In genomic region chr2:10433264-10433947, GRCh38 we compare ENCODE assay signal across 19 cellular contexts. TPM values are rescaled to one million over a fixed set of nuclear protein-coding genes. Genes with fewer than 3 reads are reported as not detected.
DNase-seq lines count a peak whose midpoint lies in the region; ATAC-seq and TF ChIP-seq lines count a peak whose summit lies in the region.
"Had no signal": no experiment of that assay in that cellular context is flagged by ENCODE, and none has a peak within 500 bp of the region (broad histone marks: within the 10 kb centered on the region; RNA-seq: fewer than 3 reads in every experiment).

No MANE protein-coding gene starts in this region.

- peaks cover 10% of the 10 kb centered on the region for H3K27me3 Mint-ChIP-seq in stimulated activated naive CD8-positive, alpha-beta T cell treated with anti-CD3 and anti-CD28 coated beads, Interleukin-15, Interleukin-2, amounts not matched to agents 100 ng/mL and 50 ng/mL, for 24 hours
- peaks cover 2% of the 10 kb centered on the region for H3K27me3 Mint-ChIP-seq in activated T-helper 1 cell treated with anti-CD3 and anti-CD28 coated beads, Interleukin-12 subunit alpha, Interleukin-12 subunit beta, Interleukin-2, Interleukin-4 antibody, amounts not matched to agents 30 ng/mL and 10 ng/mL and 1 ng/mL, durations not matched to agents 14 hours and 24 hours and 36 hours (ENCODE audit: insufficient read depth)
- H3K27me3 Mint-ChIP-seq in naive B cell, result no peaks in the 10 kb centered on the region

- no peak overlapping the region for H3K4me3 Mint-ChIP-seq in stimulated activated naive CD8-positive, alpha-beta T cell treated with anti-CD3 and anti-CD28 coated beads, Interleukin-15, Interleukin-2, amounts not matched to agents 100 ng/mL and 50 ng/mL, for 24 hours
- H3K4me3 Mint-ChIP-seq in activated T-helper 1 cell treated with anti-CD3 and anti-CD28 coated beads, Interleukin-12 subunit alpha, Interleukin-12 subunit beta, Interleukin-2, Interleukin-4 antibody, amounts not matched to agents 30 ng/mL and 10 ng/mL and 1 ng/mL, durations not matched to agents 14 hours and 24 hours and 36 hours, result peak overlapping the region; percentile 53
- H3K4me3 Mint-ChIP-seq in naive B cell, result peak overlapping the region in 5 of 8 donors; percentile 7 to 84 (median 13)

- no peak for DNase-seq in stimulated activated naive CD8-positive, alpha-beta T cell treated with anti-CD3 and anti-CD28 coated beads, Interleukin-15, Interleukin-2, amounts not matched to agents 100 U/mL and 50 U/mL, for 24 hours
- DNase-seq in activated T-helper 1 cell treated with anti-CD3 and anti-CD28 coated beads, Interleukin-12 subunit alpha, Interleukin-12 subunit beta, Interleukin-2, Interleukin-4 antibody, amounts not matched to agents 30 ng/mL and 10 ng/mL and 1 ng/mL, durations not matched to agents 14 hours and 24 hours and 36 hours (ENCODE audit: low spot score), result no peak
- no peak for DNase-seq in naive B cell
- no peak for DNase-seq in substantia nigra (lab: John Stamatoyannopoulos, UW)
- DNase-seq in AG08396 (ENCODE audit: low spot score), result no peak
- DNase-seq: activated CD8-positive, alpha-beta memory T cell treated with anti-CD3 and anti-CD28 coated beads for 24 hours; amniotic stem cell; HCEC 1CT; heart right ventricle; NCI-H1694; NCI-H446; NK-92 treated with Interleukin-12 subunit alpha and Interleukin-12 subunit beta, amount 100 ng/mL, for 24 hours; nucleus accumbens; right cardiac atrium; RPMI8226 had no signal

- no peaks in the 10 kb centered on the region for H3K36me3 Mint-ChIP-seq in stimulated activated naive CD8-positive, alpha-beta T cell treated with anti-CD3 and anti-CD28 coated beads, Interleukin-15, Interleukin-2, amounts not matched to agents 100 ng/mL and 50 ng/mL, for 24 hours (ENCODE audit: low read depth)
- peaks cover 4% of the 10 kb centered on the region for H3K36me3 Mint-ChIP-seq in activated T-helper 1 cell treated with anti-CD3 and anti-CD28 coated beads, Interleukin-12 subunit alpha, Interleukin-12 subunit beta, Interleukin-2, Interleukin-4 antibody, amounts not matched to agents 30 ng/mL and 10 ng/mL and 1 ng/mL, durations not matched to agents 14 hours and 24 hours and 36 hours (ENCODE audit: low read depth)
- no peaks in the 10 kb centered on the region for H3K36me3 Mint-ChIP-seq in naive B cell

- no peaks in the 10 kb centered on the region for H3K9me3 Mint-ChIP-seq in stimulated activated naive CD8-positive, alpha-beta T cell treated with anti-CD3 and anti-CD28 coated beads, Interleukin-15, Interleukin-2, amounts not matched to agents 100 ng/mL and 50 ng/mL, for 24 hours
- no peaks in the 10 kb centered on the region for H3K9me3 Mint-ChIP-seq in activated T-helper 1 cell treated with anti-CD3 and anti-CD28 coated beads, Interleukin-12 subunit alpha, Interleukin-12 subunit beta, Interleukin-2, Interleukin-4 antibody, amounts not matched to agents 30 ng/mL and 10 ng/mL and 1 ng/mL, durations not matched to agents 14 hours and 24 hours and 36 hours
- peaks cover 0 to 2% (median 0%) of the 10 kb centered on the region in 7 donors for H3K9me3 Mint-ChIP-seq in naive B cell

- ATAC-seq in stimulated activated naive CD8-positive, alpha-beta T cell treated with anti-CD3 and anti-CD28 coated beads, Interleukin-15, Interleukin-2, amounts not matched to agents 100 U/mL and 50 U/mL, for 24 hours, result no peak
- ATAC-seq in naive B cell (ENCODE audit: low read depth in 2 of 2) (no peak), HG02970 (IDR thresholded peaks at IDR 0.05; ENCODE audit: low FRiP score, unreplicated experiment) (no peak), SK-N-SH treated with all-trans-retinoic acid at 6 μM for 48 hours (no peak)

- intact Hi-C loops in activated T-helper 1 cell treated with anti-CD3 and anti-CD28 coated beads, Interleukin-12 subunit alpha, Interleukin-12 subunit beta, Interleukin-2, Interleukin-4 antibody, amounts not matched to agents 30 ng/mL and 10 ng/mL and 1 ng/mL, durations not matched to agents 14 hours and 24 hours and 36 hours (cut with micrococcal nuclease), result loop anchor here (5.0 kb wide), 1 partner anchor 291 kb away; no protein-coding TSS in a partner anchor

- peaks cover 14% of the 10 kb centered on the region for H3K4me1 Mint-ChIP-seq in stimulated activated naive CD8-positive, alpha-beta T cell treated with anti-CD3 and anti-CD28 coated beads, Interleukin-15, Interleukin-2, amounts not matched to agents 100 ng/mL and 50 ng/mL, for 24 hours (ENCODE audit: low read depth)
- peaks cover 6% of the 10 kb centered on the region for H3K4me1 Mint-ChIP-seq in activated T-helper 1 cell treated with anti-CD3 and anti-CD28 coated beads, Interleukin-12 subunit alpha, Interleukin-12 subunit beta, Interleukin-2, Interleukin-4 antibody, amounts not matched to agents 30 ng/mL and 10 ng/mL and 1 ng/mL, durations not matched to agents 14 hours and 24 hours and 36 hours (ENCODE audit: low read depth)
- H3K4me1 Mint-ChIP-seq in naive B cell, result peaks cover 18 to 38% (median 19%) of the 10 kb centered on the region in 3 donors

- peak overlapping the region; percentile 41 for H3K27ac Mint-ChIP-seq in stimulated activated naive CD8-positive, alpha-beta T cell treated with anti-CD3 and anti-CD28 coated beads, Interleukin-15, Interleukin-2, amounts not matched to agents 100 ng/mL and 50 ng/mL, for 24 hours
- no peak overlapping the region for H3K27ac Mint-ChIP-seq in activated T-helper 1 cell treated with anti-CD3 and anti-CD28 coated beads, Interleukin-12 subunit alpha, Interleukin-12 subunit beta, Interleukin-2, Interleukin-4 antibody, amounts not matched to agents 30 ng/mL and 10 ng/mL and 1 ng/mL, durations not matched to agents 14 hours and 24 hours and 36 hours
- H3K27ac Mint-ChIP-seq in naive B cell, result peak overlapping the region in 3 of 6 donors; percentile 12 to 84 (median 24)

- no peak overlapping the region for H3K27ac ChIP-seq in substantia nigra (ENCODE audit: low read depth, low read length, poor library complexity, severe bottlenecking)
- H3K27ac ChIP-seq: VCaP had no signal

TF ChIP-seq in SK-N-SH treated with all-trans-retinoic acid at 6 μM for 48 hours, 23 proteins besides CTCF, POLR2A, EP300 and RAD21 (continues in another document):
- no peak for TF ChIP-seq OSR1 (CRISPR knock-in tag; IDR thresholded peaks at IDR 0.05)
- no peak for TF ChIP-seq ZFP30 (CRISPR knock-in tag; IDR thresholded peaks at IDR 0.05)
- no peak for TF ChIP-seq RARB (CRISPR knock-in tag; IDR thresholded peaks at IDR 0.05)
- TF ChIP-seq ARNTL (CRISPR knock-in tag; IDR thresholded peaks at IDR 0.05; ENCODE audit: borderline replicate concordance, low read depth), result no peak
- TF ChIP-seq TCF4 (CRISPR knock-in tag; IDR thresholded peaks at IDR 0.05; ENCODE audit: borderline replicate concordance), result no peak
- TF ChIP-seq TOX (CRISPR knock-in tag; IDR thresholded peaks at IDR 0.05; ENCODE audit: borderline replicate concordance), result no peak
- no peak for TF ChIP-seq ZC3H10 (CRISPR knock-in tag; IDR thresholded peaks at IDR 0.05)
- no peak for TF ChIP-seq CSDC2 (CRISPR knock-in tag; IDR thresholded peaks at IDR 0.05)
- TF ChIP-seq BACH2 (CRISPR knock-in tag; IDR thresholded peaks at IDR 0.05; ENCODE audit: borderline replicate concordance), result no peak
- no peak for TF ChIP-seq PPARA (CRISPR knock-in tag; IDR thresholded peaks at IDR 0.05; ENCODE audit: borderline replicate concordance)
- TF ChIP-seq SNAI2 (CRISPR knock-in tag; IDR thresholded peaks at IDR 0.05), result no peak
- TF ChIP-seq, protein P1, sequence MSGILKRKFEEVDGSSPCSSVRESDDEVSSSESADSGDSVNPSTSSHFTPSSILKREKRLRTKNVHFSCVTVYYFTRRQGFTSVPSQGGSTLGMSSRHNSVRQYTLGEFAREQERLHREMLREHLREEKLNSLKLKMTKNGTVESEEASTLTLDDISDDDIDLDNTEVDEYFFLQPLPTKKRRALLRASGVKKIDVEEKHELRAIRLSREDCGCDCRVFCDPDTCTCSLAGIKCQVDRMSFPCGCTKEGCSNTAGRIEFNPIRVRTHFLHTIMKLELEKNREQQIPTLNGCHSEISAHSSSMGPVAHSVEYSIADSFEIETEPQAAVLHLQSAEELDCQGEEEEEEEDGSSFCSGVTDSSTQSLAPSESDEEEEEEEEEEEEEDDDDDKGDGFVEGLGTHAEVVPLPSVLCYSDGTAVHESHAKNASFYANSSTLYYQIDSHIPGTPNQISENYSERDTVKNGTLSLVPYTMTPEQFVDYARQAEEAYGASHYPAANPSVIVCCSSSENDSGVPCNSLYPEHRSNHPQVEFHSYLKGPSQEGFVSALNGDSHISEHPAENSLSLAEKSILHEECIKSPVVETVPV (CRISPR knock-in tag; IDR thresholded peaks at IDR 0.05), result no peak
- TF ChIP-seq, protein P2, sequence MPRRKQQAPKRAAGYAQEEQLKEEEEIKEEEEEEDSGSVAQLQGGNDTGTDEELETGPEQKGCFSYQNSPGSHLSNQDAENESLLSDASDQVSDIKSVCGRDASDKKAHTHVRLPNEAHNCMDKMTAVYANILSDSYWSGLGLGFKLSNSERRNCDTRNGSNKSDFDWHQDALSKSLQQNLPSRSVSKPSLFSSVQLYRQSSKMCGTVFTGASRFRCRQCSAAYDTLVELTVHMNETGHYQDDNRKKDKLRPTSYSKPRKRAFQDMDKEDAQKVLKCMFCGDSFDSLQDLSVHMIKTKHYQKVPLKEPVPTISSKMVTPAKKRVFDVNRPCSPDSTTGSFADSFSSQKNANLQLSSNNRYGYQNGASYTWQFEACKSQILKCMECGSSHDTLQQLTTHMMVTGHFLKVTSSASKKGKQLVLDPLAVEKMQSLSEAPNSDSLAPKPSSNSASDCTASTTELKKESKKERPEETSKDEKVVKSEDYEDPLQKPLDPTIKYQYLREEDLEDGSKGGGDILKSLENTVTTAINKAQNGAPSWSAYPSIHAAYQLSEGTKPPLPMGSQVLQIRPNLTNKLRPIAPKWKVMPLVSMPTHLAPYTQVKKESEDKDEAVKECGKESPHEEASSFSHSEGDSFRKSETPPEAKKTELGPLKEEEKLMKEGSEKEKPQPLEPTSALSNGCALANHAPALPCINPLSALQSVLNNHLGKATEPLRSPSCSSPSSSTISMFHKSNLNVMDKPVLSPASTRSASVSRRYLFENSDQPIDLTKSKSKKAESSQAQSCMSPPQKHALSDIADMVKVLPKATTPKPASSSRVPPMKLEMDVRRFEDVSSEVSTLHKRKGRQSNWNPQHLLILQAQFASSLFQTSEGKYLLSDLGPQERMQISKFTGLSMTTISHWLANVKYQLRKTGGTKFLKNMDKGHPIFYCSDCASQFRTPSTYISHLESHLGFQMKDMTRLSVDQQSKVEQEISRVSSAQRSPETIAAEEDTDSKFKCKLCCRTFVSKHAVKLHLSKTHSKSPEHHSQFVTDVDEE (CRISPR knock-in tag; IDR thresholded peaks at IDR 0.05), result no peak
- no peak for TF ChIP-seq ISL1 (CRISPR knock-in tag; IDR thresholded peaks at IDR 0.05)
- TF ChIP-seq ZNF565 (CRISPR knock-in tag; conservative IDR thresholded peaks at IDR 0.05; ENCODE audit: low read depth), result no peak
- no peak for TF ChIP-seq ZFP3 (CRISPR knock-in tag; IDR thresholded peaks at IDR 0.05)
- TF ChIP-seq GLIS3 (CRISPR knock-in tag; IDR thresholded peaks at IDR 0.05), result no peak

RNA-seq across cellular contexts. Expression of gene ODC1, which starts 14.7 kb away (rescaled TPM):
- total RNA-seq in activated T-helper 1 cell treated with anti-CD3 and anti-CD28 coated beads, Interleukin-12 subunit alpha, Interleukin-12 subunit beta, Interleukin-2, Interleukin-4 antibody, amounts not matched to agents 30 ng/mL and 10 ng/mL and 1 ng/mL, durations not matched to agents 14 hours and 24 hours and 36 hours, result 235 and 247 TPM in 2 replicates
- polyA plus RNA-seq in naive B cell (ENCODE audit: low read depth in 6 of 6), result 100 to 1,000 TPM; 142 to 202 (median 165) TPM
